ENCODE assay signal across 1 cellular context in the genomic region with DNA sequence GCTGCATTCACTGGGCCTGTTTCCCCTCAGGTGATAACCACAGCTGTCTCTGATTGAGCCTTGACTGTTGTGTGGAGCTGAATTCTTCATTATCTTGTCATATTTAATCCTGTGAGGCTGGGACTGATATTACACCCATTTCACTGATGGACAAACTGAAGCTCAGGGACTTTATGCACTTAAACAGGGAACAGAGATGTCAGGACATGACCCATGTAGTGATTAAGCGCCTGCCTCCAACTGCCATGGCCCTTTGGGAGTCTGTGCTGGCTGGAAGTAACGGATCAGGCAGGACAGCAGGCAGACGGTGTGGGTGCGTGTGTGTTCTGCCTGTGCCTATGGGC.
A peak's percentile ranks its signal among the peaks of the same experiment; 100 is the strongest.
TF ChIP-seq lines count a peak whose summit lies in the region.

No MANE protein-coding gene starts in this region.

TF ChIP-seq in H1, 55 proteins besides CTCF, POLR2A, EP300 and RAD21:
- TF ChIP-seq EGR1 (IDR thresholded peaks at IDR 0.05; ENCODE audit: borderline replicate concordance, low read depth, low read length) (no peak), KDM1A (IDR thresholded peaks at IDR 0.05; ENCODE audit: borderline replicate concordance, low read length) (peak; percentile 60; the same call in 1 of the 2 replicates), SUZ12 (IDR thresholded peaks at IDR 0.05; ENCODE audit: low read length) (no peak), CHD2 (IDR thresholded peaks at IDR 0.05; ENCODE audit: low read length) (no peak), SP4 (IDR thresholded peaks at IDR 0.05; ENCODE audit: low read length) (no peak), POU5F1 (IDR thresholded peaks at IDR 0.05; ENCODE audit: low read depth, low read length) (no peak)
TF ChIP-seq in H1: peak in this region for 1.
